Comparison of ENCODE assay signal across 22 cellular contexts in genomic region chr7:96921231-96921630, GRCh38.
"Had no signal": no experiment of that assay in that cellular context is flagged by ENCODE, and none has a peak within 500 bp of the region (broad histone marks: within the 10 kb centered on the region; RNA-seq: fewer than 3 reads in every experiment).

No MANE protein-coding gene starts in this region.

- DNase-seq: activated CD4-positive, alpha-beta T cell treated with anti-CD3 and anti-CD28 coated beads, Interleukin-2, amount 50 U/mL, for 48 hours; activated CD8-positive, alpha-beta memory T cell treated with anti-CD3 and anti-CD28 coated beads, Interleukin-2, amount 10 ng/mL, durations not matched to agents 7 days and 5 days; activated effector memory CD4-positive, alpha-beta T cell treated with Interleukin-2 at 50 U/mL for 16 hours; activated T-cell treated with anti-CD3 and anti-CD28 coated beads, Interleukin-2, amount 50 U/mL, for 24 hours; amniotic stem cell; body of pancreas; cerebellar nuclear complex; dermis blood vessel endothelial cell; endodermal cell; foreskin fibroblast; head of caudate nucleus; natural killer cell; nucleus accumbens; stimulated activated CD4-positive, alpha-beta T cell treated with anti-CD3 and anti-CD28 coated beads, Interleukin-2, amount 100 ng/mL, for 24 hours; stimulated activated naive B cell treated with anti-CD40 and anti-IgM and Interleukin-4, amounts not matched to agents 10 μg/mL and 1 μg/mL and 100 μg/mL, for 72 hours had no signal

- H3K4me3 Mint-ChIP-seq: activated CD8-positive, alpha-beta memory T cell treated with anti-CD3 and anti-CD28 coated beads, Interleukin-2, amount 10 ng/mL, durations not matched to agents 7 days and 5 days; activated T-cell treated with anti-CD3 and anti-CD28 coated beads, Interleukin-2, amount 50 U/mL, for 24 hours; endodermal cell; memory B cell; natural killer cell; stimulated activated naive B cell treated with anti-CD40 and anti-IgM and Interleukin-4, amounts not matched to agents 10 μg/mL and 1 μg/mL and 100 μg/mL, for 72 hours; T-helper 2 cell treated with Interferon-gamma antibody and Interleukin-4, amounts not matched to agents 5 μg/mL and 100 μg/mL, for 36 hours had no signal

- H3K9me3 Mint-ChIP-seq: activated naive CD4-positive, alpha-beta T cell treated with anti-CD3 and anti-CD28 coated beads, Interleukin-2, amount 50 U/mL, for 72 hours; activated T-cell treated with anti-CD3 and anti-CD28 coated beads, Interleukin-2, amount 50 U/mL, for 24 hours; endodermal cell; natural killer cell; stimulated activated naive B cell treated with anti-CD40 and anti-IgM and Interleukin-4, amounts not matched to agents 10 μg/mL and 1 μg/mL and 100 μg/mL, for 72 hours; T-helper 2 cell treated with Interferon-gamma antibody and Interleukin-4, amounts not matched to agents 5 μg/mL and 100 μg/mL, for 36 hours had no signal

- H3K27me3 ChIP-seq: body of pancreas had no signal

- H3K27ac Mint-ChIP-seq: activated CD8-positive, alpha-beta memory T cell treated with anti-CD3 and anti-CD28 coated beads, Interleukin-2, amount 10 ng/mL, durations not matched to agents 7 days and 5 days; activated naive CD4-positive, alpha-beta T cell treated with anti-CD3 and anti-CD28 coated beads, Interleukin-2, amount 50 U/mL, for 72 hours; activated T-cell treated with anti-CD3 and anti-CD28 coated beads, Interleukin-2, amount 50 U/mL, for 24 hours; endodermal cell; memory B cell; natural killer cell; stimulated activated naive B cell treated with anti-CD40 and anti-IgM and Interleukin-4, amounts not matched to agents 10 μg/mL and 1 μg/mL and 100 μg/mL, for 72 hours; T-helper 2 cell treated with Interferon-gamma antibody and Interleukin-4, amounts not matched to agents 5 μg/mL and 100 μg/mL, for 36 hours had no signal

- ATAC-seq: activated CD4-positive, CD25-positive, alpha-beta regulatory T cell treated with anti-CD3 and anti-CD28 coated beads, Interleukin-2, amount 50 U/mL, for 24 hours; activated CD8-positive, alpha-beta memory T cell treated with anti-CD3 and anti-CD28 coated beads, Interleukin-2, amount 10 ng/mL, durations not matched to agents 7 days and 5 days; activated naive CD4-positive, alpha-beta T cell treated with anti-CD3 and anti-CD28 coated beads, Interleukin-2, amount 50 U/mL, for 72 hours; body of pancreas; left lobe of liver; natural killer cell; sciatic nerve; stimulated activated naive B cell treated with anti-CD40 and anti-IgM and Interleukin-4, amounts not matched to agents 10 μg/mL and 1 μg/mL and 100 μg/mL, for 72 hours had no signal

- H3K4me1 ChIP-seq: body of pancreas, esophagus muscularis mucosa had no signal

- H3K27me3 Mint-ChIP-seq: stimulated activated naive B cell treated with anti-CD40 and anti-IgM and Interleukin-4, amounts not matched to agents 10 μg/mL and 1 μg/mL and 100 μg/mL, for 72 hours had no signal

- H3K4me1 Mint-ChIP-seq: activated CD8-positive, alpha-beta memory T cell treated with anti-CD3 and anti-CD28 coated beads, Interleukin-2, amount 10 ng/mL, durations not matched to agents 7 days and 5 days; endodermal cell; memory B cell; natural killer cell; stimulated activated naive B cell treated with anti-CD40 and anti-IgM and Interleukin-4, amounts not matched to agents 10 μg/mL and 1 μg/mL and 100 μg/mL, for 72 hours had no signal

- H3K9me3 ChIP-seq: body of pancreas, esophagus muscularis mucosa had no signal

- H3K36me3 Mint-ChIP-seq: activated CD8-positive, alpha-beta memory T cell treated with anti-CD3 and anti-CD28 coated beads, Interleukin-2, amount 10 ng/mL, durations not matched to agents 7 days and 5 days; activated naive CD4-positive, alpha-beta T cell treated with anti-CD3 and anti-CD28 coated beads, Interleukin-2, amount 50 U/mL, for 72 hours; memory B cell; natural killer cell; stimulated activated naive B cell treated with anti-CD40 and anti-IgM and Interleukin-4, amounts not matched to agents 10 μg/mL and 1 μg/mL and 100 μg/mL, for 72 hours had no signal

- H3K4me3 ChIP-seq: body of pancreas, esophagus muscularis mucosa had no signal

- H3K27ac ChIP-seq: body of pancreas, esophagus muscularis mucosa had no signal

- H3K36me3 ChIP-seq: esophagus muscularis mucosa had no signal
